Comparison of ENCODE assay signal across 1 cellular context in the genomic region with DNA sequence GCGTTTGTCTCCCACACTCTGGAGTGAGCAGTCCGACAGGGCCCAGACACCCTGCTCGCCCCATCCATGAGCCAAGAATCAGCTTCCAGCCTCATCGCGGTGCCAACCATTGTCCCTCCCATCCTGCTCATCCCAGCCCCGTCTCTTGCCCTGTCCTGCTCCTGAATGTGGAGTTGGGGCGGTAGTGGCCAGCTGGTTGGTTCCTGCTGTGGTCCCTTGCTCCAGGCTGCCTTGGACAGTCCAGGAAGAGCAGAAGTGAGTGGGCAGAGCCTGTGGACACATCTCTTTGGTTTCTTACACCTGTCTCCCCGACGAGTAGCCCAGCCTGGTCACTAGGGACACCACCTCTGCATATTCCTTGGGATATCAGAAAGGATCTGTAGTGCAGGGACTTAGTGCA.
TF ChIP-seq lines count a peak whose summit lies in the region.

No MANE protein-coding gene starts in this region.

TF ChIP-seq in HepG2, 621 proteins besides CTCF, POLR2A, EP300 and RAD21:
- TF ChIP-seq ZNF484 (CRISPR knock-in tag; IDR thresholded peaks at IDR 0.05; ENCODE audit: borderline replicate concordance, low read depth) (no peak), ZNF207 (IDR thresholded peaks at IDR 0.05; ENCODE audit: borderline replicate concordance) (no peak), ZNF10 (CRISPR knock-in tag; IDR thresholded peaks at IDR 0.05; ENCODE audit: borderline replicate concordance, low read depth) (no peak), PHF5A (CRISPR knock-in tag; IDR thresholded peaks at IDR 0.05; ENCODE audit: low read depth, unreplicated experiment) (no peak), FOXK1 (CRISPR knock-in tag; IDR thresholded peaks at IDR 0.05; ENCODE audit: borderline replicate concordance, low read depth) (no peak)
- TF ChIP-seq, protein P1, sequence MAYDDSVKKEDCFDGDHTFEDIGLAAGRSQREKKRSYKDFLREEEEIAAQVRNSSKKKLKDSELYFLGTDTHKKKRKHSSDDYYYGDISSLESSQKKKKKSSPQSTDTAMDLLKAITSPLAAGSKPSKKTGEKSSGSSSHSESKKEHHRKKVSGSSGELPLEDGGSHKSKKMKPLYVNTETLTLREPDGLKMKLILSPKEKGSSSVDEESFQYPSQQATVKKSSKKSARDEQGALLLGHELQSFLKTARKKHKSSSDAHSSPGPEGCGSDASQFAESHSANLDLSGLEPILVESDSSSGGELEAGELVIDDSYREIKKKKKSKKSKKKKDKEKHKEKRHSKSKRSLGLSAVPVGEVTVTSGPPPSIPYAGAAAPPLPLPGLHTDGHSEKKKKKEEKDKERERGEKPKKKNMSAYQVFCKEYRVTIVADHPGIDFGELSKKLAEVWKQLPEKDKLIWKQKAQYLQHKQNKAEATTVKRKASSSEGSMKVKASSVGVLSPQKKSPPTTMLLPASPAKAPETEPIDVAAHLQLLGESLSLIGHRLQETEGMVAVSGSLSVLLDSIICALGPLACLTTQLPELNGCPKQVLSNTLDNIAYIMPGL (CRISPR knock-in tag; IDR thresholded peaks at IDR 0.05; ENCODE audit: borderline replicate concordance in 1 of 2, low read depth in 1 of 2), result no peak
TF ChIP-seq in HepG2: peak in this region for 0.
